ENCODE assay signal across 22 cellular contexts in genomic region chr17:68585643-68586042, GRCh38. TPM values are rescaled to one million over a fixed set of nuclear protein-coding genes. Genes with fewer than 3 reads are reported as not detected.
DNase-seq lines count a peak whose midpoint lies in the region; ATAC-seq and TF ChIP-seq lines count a peak whose summit lies in the region.
"Had no signal": no experiment of that assay in that cellular context is flagged by ENCODE, and none has a peak within 500 bp of the region (broad histone marks: within the 10 kb centered on the region; RNA-seq: fewer than 3 reads in every experiment).

No MANE protein-coding gene starts in this region.

- no peaks in the 10 kb centered on the region; the same call in 1 of the 2 replicates for H3K9me2 ChIP-seq in GM23338 (ENCODE audit: insufficient read depth)

- BruUV-seq in Calu3 (replicated peaks; lab: Mats Ljungman, UMichigan), result no TSS peak
- BruUV-seq in mammary epithelial cell (replicated peaks; lab: Mats Ljungman, UMichigan), result no TSS peak

- H3K27ac Mint-ChIP-seq in Calu3 (ENCODE audit: unreplicated experiment) (no peak overlapping the region), T-cell (no peak overlapping the region), GM23338 (no peak overlapping the region)
- H3K27ac Mint-ChIP-seq: CD4-positive, alpha-beta memory T cell had no signal

- no peaks in the 10 kb centered on the region for H3K9me3 ChIP-seq in mammary epithelial cell (replicated peaks; ENCODE audit: insufficient read depth, low read length)
- H3K9me3 ChIP-seq in osteoblast (ENCODE audit: low read depth, low read length), result no peaks in the 10 kb centered on the region

- no peaks in the 10 kb centered on the region for H3K27me3 ChIP-seq in mammary epithelial cell (ENCODE audit: insufficient read depth, low read length)
- H3K27me3 ChIP-seq in osteoblast (ENCODE audit: insufficient read depth, low read length), result no peaks in the 10 kb centered on the region
- H3K27me3 ChIP-seq in GM23338 (ENCODE audit: insufficient read depth), result no peaks in the 10 kb centered on the region
- H3K27me3 ChIP-seq: BLaER1 had no signal

- in situ Hi-C loops in mammary epithelial cell (cut with MboI; ENCODE audit: low sequenced_read_pairs in 2 of 2), result no loop called here

- H3K79me2 ChIP-seq in mammary epithelial cell (ENCODE audit: insufficient read depth, low read length) (no peaks in the 10 kb centered on the region), osteoblast (ENCODE audit: insufficient read depth, low read length) (peaks cover 3% of the 10 kb centered on the region), GM23338 (replicated peaks; ENCODE audit: insufficient read depth) (no peaks in the 10 kb centered on the region)

- TF ChIP-seq CTCF in Calu3 (IDR thresholded peaks at IDR 0.05; ENCODE audit: unreplicated experiment) (no peak), mammary epithelial cell (conservative IDR thresholded peaks at IDR 0.05 in 1 of 2, IDR thresholded peaks at IDR 0.05 in 1 of 2; ENCODE audit: extremely low read depth in 1 of 2, insufficient read depth in 1 of 2, low read depth in 1 of 2, low read length in 2 of 2) (no peak), osteoblast (IDR thresholded peaks at IDR 0.05; ENCODE audit: extremely low read depth, low read depth, low read length) (no peak), GM23338 (conservative IDR thresholded peaks at IDR 0.05; ENCODE audit: low read depth in 2 of 2) (no peak)

- 15% methylated on average over 4 of the region's 4 CpGs for WGBS in mammary epithelial cell (ENCODE audit: low coverage, missing lambda C conversion rate)

- ATAC-seq in T-cell (replicated peaks in 1 of 4) (no peak), GM23338 (no peak)

- peaks cover 37% of the 10 kb centered on the region for H3K4me1 Mint-ChIP-seq in Calu3 (ENCODE audit: low read depth, unreplicated experiment)
- H3K4me1 Mint-ChIP-seq in T-cell, result no peaks in the 10 kb centered on the region
- no peaks in the 10 kb centered on the region for H3K4me1 Mint-ChIP-seq in GM23338
- H3K4me1 Mint-ChIP-seq: CD4-positive, alpha-beta memory T cell had no signal

- CTCF ChIA-PET in Calu3 (lab: Charles Lee), result no interaction called here
- CTCF ChIA-PET in mammary epithelial cell (lab: Charles Lee; ENCODE audit: low non-redundant PET), result no interaction called here
- CTCF ChIA-PET in T-cell (lab: Charles Lee), result no interaction called here

- H3K4me1 ChIP-seq in mammary epithelial cell (ENCODE audit: insufficient read depth, low read length), result peaks cover 6% of the 10 kb centered on the region
- peaks cover 28% of the 10 kb centered on the region for H3K4me1 ChIP-seq in osteoblast (ENCODE audit: insufficient read depth, low read length)
- no peaks in the 10 kb centered on the region for H3K4me1 ChIP-seq in GM23338 (ENCODE audit: insufficient read depth)
- H3K4me1 ChIP-seq: BLaER1 had no signal

- no peak overlapping the region for H3K4me3 ChIP-seq in mammary epithelial cell (replicated peaks in 1 of 3; ENCODE audit: insufficient read depth in 1 of 3, low read depth in 2 of 3, low read length in 3 of 3)
- no peak overlapping the region for H3K4me3 ChIP-seq in osteoblast (ENCODE audit: insufficient read depth, low read length)
- no peak overlapping the region for H3K4me3 ChIP-seq in GM23338
- H3K4me3 ChIP-seq: BLaER1 had no signal

- H3K4me3 Mint-ChIP-seq in Calu3 (ENCODE audit: low read depth, unreplicated experiment) (no peak overlapping the region), T-cell (no peak overlapping the region), GM23338 (no peak overlapping the region)
- H3K4me3 Mint-ChIP-seq: CD4-positive, alpha-beta memory T cell had no signal

- dilution Hi-C loops in mammary epithelial cell (cut with HindIII; ENCODE audit: low sequenced_read_pairs), result no loop called here

- H2AFZ ChIP-seq in mammary epithelial cell (ENCODE audit: low read depth, low read length) (peak overlapping the region; percentile 38), osteoblast (ENCODE audit: low read length) (peak overlapping the region; percentile 33), GM23338 (no peak overlapping the region)

- no peaks in the 10 kb centered on the region for H3K27me3 Mint-ChIP-seq in Calu3 (ENCODE audit: unreplicated experiment)
- peaks cover 6 to 7% of the 10 kb centered on the region in 2 donors for H3K27me3 Mint-ChIP-seq in T-cell
- peaks cover 5% of the 10 kb centered on the region for H3K27me3 Mint-ChIP-seq in GM23338 (ENCODE audit: insufficient read depth, low read depth, poor library complexity)

- POLR2A ChIA-PET in T-cell (lab: Charles Lee), result no interaction called here

- H3K4me2 ChIP-seq in mammary epithelial cell (ENCODE audit: insufficient read depth, low read depth, low read length) (no peak overlapping the region), osteoblast (ENCODE audit: insufficient read depth, low read length) (no peak overlapping the region), GM23338 (no peak overlapping the region)
- H3K4me2 ChIP-seq: BLaER1 had no signal

- intact Hi-C loops in Calu3 (cut with micrococcal nuclease; ENCODE audit: unreplicated experiment) (no loop called here), mammary epithelial cell (cut with micrococcal nuclease) (no loop called here)

- H4K20me1 ChIP-seq in mammary epithelial cell (ENCODE audit: insufficient read depth, low read length) (no peaks in the 10 kb centered on the region), osteoblast (ENCODE audit: insufficient read depth, low read length) (no peaks in the 10 kb centered on the region), GM23338 (replicated peaks; ENCODE audit: insufficient read depth) (no peaks in the 10 kb centered on the region)
- H4K20me1 ChIP-seq: BLaER1 had no signal

- DNase-seq in Calu3, result peak; percentile 17
- DNase-seq in mammary epithelial cell, result peak; percentile 44
- peak; percentile 17 for DNase-seq in kidney tubule cell (ENCODE audit: low spot score)
- no peak for DNase-seq in osteoblast (ENCODE audit: insufficient read length, low spot score, missing footprints)
- DNase-seq in activated CD4-positive, alpha-beta T cell treated with anti-CD3 and anti-CD28 coated beads for 1 hour, result no peak
- no peak for DNase-seq in T-cell
- DNase-seq in DMS153 treated with DMSO at 0.1 percent for 48 hours (lab: John Stamatoyannopoulos, UW; ENCODE audit: unreplicated experiment), result no peak
- DNase-seq in GM23338 (ENCODE audit: low spot score), result no peak
- DNase-seq: CD4-positive, alpha-beta memory T cell; DMS53; EL; IMR-90; NCI-H1436; NCI-H1930; NCI-H345; NCI-H524 treated with DMSO at 0.1 percent for 48 hours; PC-3; RPMI8226; SHP77 treated with DMSO at 0.1 percent for 48 hours had no signal

- H3K9me3 Mint-ChIP-seq in Calu3 (ENCODE audit: low read depth, unreplicated experiment) (no peaks in the 10 kb centered on the region), T-cell (peaks cover 0 to 8% (median 7%) of the 10 kb centered on the region in 3 donors), GM23338 (peaks cover 5% of the 10 kb centered on the region; the same call in 2 of the 3 replicates)

- H3K36me3 Mint-ChIP-seq in Calu3 (ENCODE audit: insufficient read depth, unreplicated experiment) (peaks cover 5% of the 10 kb centered on the region), T-cell (no peaks in the 10 kb centered on the region), GM23338 (ENCODE audit: low read depth) (peaks cover 4% of the 10 kb centered on the region; the same call in 2 of the 3 replicates)

- no peak overlapping the region for H3K27ac ChIP-seq in mammary epithelial cell (ENCODE audit: insufficient read depth, low read depth, low read length)
- H3K27ac ChIP-seq in osteoblast (ENCODE audit: low read depth, low read length), result no peak overlapping the region
- no peak overlapping the region for H3K27ac ChIP-seq in GM23338 (ENCODE audit: low read depth)
- H3K27ac ChIP-seq: BLaER1, HL-60 had no signal

- no peaks in the 10 kb centered on the region for H3K36me3 ChIP-seq in mammary epithelial cell (ENCODE audit: insufficient read depth, low read length)
- peaks cover 21% of the 10 kb centered on the region for H3K36me3 ChIP-seq in osteoblast (ENCODE audit: insufficient read depth, low read length)
- H3K36me3 ChIP-seq in GM23338 (ENCODE audit: insufficient read depth), result no peaks in the 10 kb centered on the region; the same call in 1 of the 2 replicates
- H3K36me3 ChIP-seq: BLaER1 had no signal

- H3F3A ChIP-seq in GM23338 (replicated peaks; ENCODE audit: low read depth), result no peaks in the 10 kb centered on the region

- no peak overlapping the region for H3K9ac ChIP-seq in mammary epithelial cell (ENCODE audit: insufficient read depth, low read length)
- H3K9ac ChIP-seq: BLaER1 had no signal

TF ChIP-seq in GM23338, 12 proteins besides CTCF, POLR2A, EP300 and RAD21 (continues in another document):
- TF ChIP-seq, protein P1, sequence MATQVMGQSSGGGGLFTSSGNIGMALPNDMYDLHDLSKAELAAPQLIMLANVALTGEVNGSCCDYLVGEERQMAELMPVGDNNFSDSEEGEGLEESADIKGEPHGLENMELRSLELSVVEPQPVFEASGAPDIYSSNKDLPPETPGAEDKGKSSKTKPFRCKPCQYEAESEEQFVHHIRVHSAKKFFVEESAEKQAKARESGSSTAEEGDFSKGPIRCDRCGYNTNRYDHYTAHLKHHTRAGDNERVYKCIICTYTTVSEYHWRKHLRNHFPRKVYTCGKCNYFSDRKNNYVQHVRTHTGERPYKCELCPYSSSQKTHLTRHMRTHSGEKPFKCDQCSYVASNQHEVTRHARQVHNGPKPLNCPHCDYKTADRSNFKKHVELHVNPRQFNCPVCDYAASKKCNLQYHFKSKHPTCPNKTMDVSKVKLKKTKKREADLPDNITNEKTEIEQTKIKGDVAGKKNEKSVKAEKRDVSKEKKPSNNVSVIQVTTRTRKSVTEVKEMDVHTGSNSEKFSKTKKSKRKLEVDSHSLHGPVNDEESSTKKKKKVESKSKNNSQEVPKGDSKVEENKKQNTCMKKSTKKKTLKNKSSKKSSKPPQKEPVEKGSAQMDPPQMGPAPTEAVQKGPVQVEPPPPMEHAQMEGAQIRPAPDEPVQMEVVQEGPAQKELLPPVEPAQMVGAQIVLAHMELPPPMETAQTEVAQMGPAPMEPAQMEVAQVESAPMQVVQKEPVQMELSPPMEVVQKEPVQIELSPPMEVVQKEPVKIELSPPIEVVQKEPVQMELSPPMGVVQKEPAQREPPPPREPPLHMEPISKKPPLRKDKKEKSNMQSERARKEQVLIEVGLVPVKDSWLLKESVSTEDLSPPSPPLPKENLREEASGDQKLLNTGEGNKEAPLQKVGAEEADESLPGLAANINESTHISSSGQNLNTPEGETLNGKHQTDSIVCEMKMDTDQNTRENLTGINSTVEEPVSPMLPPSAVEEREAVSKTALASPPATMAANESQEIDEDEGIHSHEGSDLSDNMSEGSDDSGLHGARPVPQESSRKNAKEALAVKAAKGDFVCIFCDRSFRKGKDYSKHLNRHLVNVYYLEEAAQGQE (IDR thresholded peaks at IDR 0.05; ENCODE audit: unreplicated experiment), result no peak
- no peak for TF ChIP-seq STAT1 (IDR thresholded peaks at IDR 0.05; ENCODE audit: unreplicated experiment)
- TF ChIP-seq JUNB (IDR thresholded peaks at IDR 0.05; ENCODE audit: unreplicated experiment), result no peak

RNA-seq across cellular contexts. Expression of gene FAM20A, which starts 15.5 kb away (rescaled TPM):
- total RNA-seq in Calu3 (2022), result 0.59 and 1.3 TPM in 2 replicates
- total RNA-seq in mammary epithelial cell, result under 1 TPM in 1 of 2 donors, not detected in 1; 0.17 TPM
- not detected for polyA plus RNA-seq in mammary epithelial cell
- polyA minus RNA-seq in mammary epithelial cell, result not detected
- 63.3 and 72.2 TPM in 2 replicates for total RNA-seq in osteoblast
- under 1 TPM in 3 of 5 donors, not detected in 2; 0.16 to 0.38 (median 0.35) TPM for total RNA-seq in T-cell
- 1.4 and 1.6 TPM in 2 replicates for total RNA-seq in GM23338 (2014; rRNA removed; shearing (Covaris generic))
- 1.2 and 1.3 TPM in 2 replicates for polyA plus RNA-seq in GM23338 (2016; fragmentation: Nextera tagmentation; extraction: Ambion mirVana)
- total RNA-seq: CD4-positive, alpha-beta memory T cell; HT1080; IMR-90 had no signal
- polyA plus RNA-seq: IMR-90 had no signal

Comparison
In these comparisons a context has a peak if more than half of its experiments do, and no peak if none do; other contexts are left out.
1. DNase-seq: peak in Calu3 (single experiment), mammary epithelial cell (single experiment) and kidney tubule cell (single experiment); none in osteoblast (single experiment), activated CD4-positive, alpha-beta T cell treated with anti-CD3 and anti-CD28 coated beads for 1 hour (single experiment), T-cell (0 of 34), DMS153 treated with DMSO at 0.1 percent for 48 hours (single experiment) and GM23338 (single experiment).
2. RNA of gene FAM20A, which starts 15.5 kb away (total RNA-seq): 63.3 to 72.2 TPM in osteoblast; 1.4 to 1.6 TPM in GM23338, 0.59 to 1.3 TPM in Calu3, 0.17 TPM in mammary epithelial cell and 0.16 to 0.38 TPM in T-cell; every median in the first group is over 10 times any median in the second.